ENCODE assay signal across 34 cellular contexts in genomic region chr5:135966165-135966564, GRCh38. TPM values are rescaled to one million over a fixed set of nuclear protein-coding genes. Genes with fewer than 3 reads are reported as not detected.
"Had no signal": no experiment of that assay in that cellular context is flagged by ENCODE, and none has a peak within 500 bp of the region (broad histone marks: within the 10 kb centered on the region; RNA-seq: fewer than 3 reads in every experiment).

No MANE protein-coding gene starts in this region.

- ATAC-seq: activated CD8-positive, alpha-beta T cell treated with anti-CD3 and anti-CD28 coated beads for 36 hours; activated naive CD4-positive, alpha-beta T cell treated with anti-CD3 and anti-CD28 coated beads, Interleukin-2, amount 50 U/mL, for 72 hours; activated T-cell treated with anti-CD3 and anti-CD28 coated beads, Interleukin-2, amount 50 U/mL, for 4 hours; body of pancreas; PC-3 had no signal

- H3K27me3 ChIP-seq: adrenal gland, body of pancreas, Peyer's patch had no signal

- H3K27ac ChIP-seq: adrenal gland, body of pancreas, Peyer's patch, RWPE1 had no signal

- H3K9me3 ChIP-seq: body of pancreas, Peyer's patch had no signal

- DNase-seq: activated CD4-positive, alpha-beta T cell treated with anti-CD3 and anti-CD28 coated beads, Interleukin-2, amount 10 ng/mL, durations not matched to agents 24 days and 14 days; activated CD4-positive, alpha-beta T cell treated with anti-CD3 and anti-CD28 coated beads, Interleukin-2, amount 50 U/mL, for 4 hours; activated CD8-positive, alpha-beta T cell treated with anti-CD3 and anti-CD28 coated beads for 36 hours; activated gamma-delta T cell treated with Interleukin-2 at 50 U/mL for 16 hours; activated naive CD4-positive, alpha-beta T cell treated with anti-CD3 and anti-CD28 coated beads for 36 hours; activated T-cell treated with anti-CD3 and anti-CD28 coated beads, Interleukin-2, amount 50 U/mL, for 4 hours; adrenal gland; body of pancreas; Kasumi-1; KG1; MM.1S; MV-4-11; NCI-H1092; NCI-H1436 treated with DMSO at 0.1 percent for 48 hours; NCI-H1694 treated with DMSO at 0.1 percent for 48 hours; NCI-H2029; NCI-H345; NCI-H524 treated with DMSO at 0.1 percent for 48 hours; NCI-H748 treated with DMSO at 0.1 percent for 48 hours; NK-92 treated with Interleukin-12 subunit alpha and Interleukin-12 subunit beta, amount 100 ng/mL, for 24 hours; PC-3; Peyer's patch; Right ventricle myocardium superior; T1000 had no signal

- H3K4me1 ChIP-seq: adrenal gland, body of pancreas, Peyer's patch had no signal

- H3K36me3 ChIP-seq: adrenal gland, Peyer's patch had no signal

- H3K4me3 ChIP-seq: adrenal gland, body of pancreas, Peyer's patch had no signal

RNA-seq across cellular contexts. Expression of gene LECT2, which starts 11.4 kb away (rescaled TPM):
- total RNA-seq: activated CD4-positive, alpha-beta T cell treated with anti-CD3 and anti-CD28 coated beads, Interleukin-2, amount 10 ng/mL, durations not matched to agents 24 days and 14 days; activated CD8-positive, alpha-beta memory T cell treated with anti-CD3 and anti-CD28 coated beads for 36 hours; activated CD8-positive, alpha-beta T cell treated with anti-CD3 and anti-CD28 coated beads for 36 hours; activated naive CD4-positive, alpha-beta T cell treated with anti-CD3 and anti-CD28 coated beads for 36 hours; activated naive CD4-positive, alpha-beta T cell treated with anti-CD3 and anti-CD28 coated beads, Interleukin-2, amount 50 U/mL, for 72 hours; activated T-cell treated with anti-CD3 and anti-CD28 coated beads, Interleukin-2, amount 50 U/mL, for 4 hours; activated T-helper 1 cell treated with anti-CD3 and anti-CD28 coated beads, Interleukin-12 subunit alpha, Interleukin-12 subunit beta, Interleukin-2, Interleukin-4 antibody, amounts not matched to agents 30 ng/mL and 10 ng/mL and 1 ng/mL, durations not matched to agents 14 hours and 24 hours and 36 hours; adrenal gland; astrocyte; body of pancreas; bronchial epithelial cell; NCI-H460; PC-3; Peyer's patch; Right ventricle myocardium superior; T-helper 1 cell treated with Interleukin-12 subunit alpha and Interleukin-12 subunit beta and Interleukin-4 antibody, amounts not matched to agents 30 ng/mL and 1 ng/mL, for 36 hours; T-helper 2 cell treated with Interferon-gamma antibody and Interleukin-4, amounts not matched to agents 100 ng/mL and 5 ng/mL, for 36 hours had no signal
- polyA plus RNA-seq: adrenal gland, IgD-negative memory B cell had no signal
